1 cellular context compared by ENCODE assay signal in the genomic region with DNA sequence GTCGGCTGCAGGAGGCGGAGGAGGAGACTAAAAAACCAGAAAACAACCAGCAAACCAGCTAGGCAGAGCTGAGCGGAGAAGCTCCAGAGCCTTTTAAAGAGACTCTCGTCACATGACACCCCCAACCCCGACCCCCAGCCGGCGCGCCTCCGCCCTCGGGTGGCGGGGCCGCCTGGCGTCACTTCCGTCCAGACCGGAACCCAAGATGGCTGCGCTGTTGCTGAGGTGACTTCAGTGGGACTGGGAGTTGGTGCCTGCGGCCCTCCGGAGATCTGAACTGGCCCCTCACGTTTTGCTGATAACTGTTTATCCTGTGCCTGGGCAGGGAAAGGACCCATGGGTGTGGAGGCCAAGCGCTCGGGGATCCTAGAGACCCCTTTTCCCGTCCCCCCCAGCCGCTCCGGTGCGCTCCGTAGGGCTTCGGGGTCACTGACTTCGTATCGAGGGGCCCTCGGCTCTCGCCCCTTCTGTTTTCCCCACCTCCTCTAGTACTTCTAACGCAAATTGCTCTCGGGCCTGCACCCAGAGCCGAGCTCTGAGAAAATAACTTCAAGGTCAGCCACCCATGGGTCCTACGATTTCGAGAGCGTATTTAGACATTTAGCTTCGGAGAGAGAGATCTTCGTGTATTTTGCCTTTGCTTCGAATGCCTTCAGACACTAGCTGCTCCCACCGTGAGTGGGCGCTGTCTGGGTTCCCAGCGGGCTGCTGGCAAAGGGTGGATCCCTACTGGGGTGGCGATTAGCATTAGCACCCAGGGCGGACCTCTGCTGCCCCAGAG.
TF ChIP-seq lines count a peak whose summit lies in the region.

A gene with protein sequence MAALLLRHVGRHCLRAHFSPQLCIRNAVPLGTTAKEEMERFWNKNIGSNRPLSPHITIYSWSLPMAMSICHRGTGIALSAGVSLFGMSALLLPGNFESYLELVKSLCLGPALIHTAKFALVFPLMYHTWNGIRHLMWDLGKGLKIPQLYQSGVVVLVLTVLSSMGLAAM (plus strand): TSS at position 181 of the 781 bp plus-strand sequence. CDS start 25 bp downstream, at position 206.

TF ChIP-seq in K562, 482 proteins besides CTCF, POLR2A, EP300 and RAD21 (continued from another document and continues in another):
- TF ChIP-seq, protein P1, sequence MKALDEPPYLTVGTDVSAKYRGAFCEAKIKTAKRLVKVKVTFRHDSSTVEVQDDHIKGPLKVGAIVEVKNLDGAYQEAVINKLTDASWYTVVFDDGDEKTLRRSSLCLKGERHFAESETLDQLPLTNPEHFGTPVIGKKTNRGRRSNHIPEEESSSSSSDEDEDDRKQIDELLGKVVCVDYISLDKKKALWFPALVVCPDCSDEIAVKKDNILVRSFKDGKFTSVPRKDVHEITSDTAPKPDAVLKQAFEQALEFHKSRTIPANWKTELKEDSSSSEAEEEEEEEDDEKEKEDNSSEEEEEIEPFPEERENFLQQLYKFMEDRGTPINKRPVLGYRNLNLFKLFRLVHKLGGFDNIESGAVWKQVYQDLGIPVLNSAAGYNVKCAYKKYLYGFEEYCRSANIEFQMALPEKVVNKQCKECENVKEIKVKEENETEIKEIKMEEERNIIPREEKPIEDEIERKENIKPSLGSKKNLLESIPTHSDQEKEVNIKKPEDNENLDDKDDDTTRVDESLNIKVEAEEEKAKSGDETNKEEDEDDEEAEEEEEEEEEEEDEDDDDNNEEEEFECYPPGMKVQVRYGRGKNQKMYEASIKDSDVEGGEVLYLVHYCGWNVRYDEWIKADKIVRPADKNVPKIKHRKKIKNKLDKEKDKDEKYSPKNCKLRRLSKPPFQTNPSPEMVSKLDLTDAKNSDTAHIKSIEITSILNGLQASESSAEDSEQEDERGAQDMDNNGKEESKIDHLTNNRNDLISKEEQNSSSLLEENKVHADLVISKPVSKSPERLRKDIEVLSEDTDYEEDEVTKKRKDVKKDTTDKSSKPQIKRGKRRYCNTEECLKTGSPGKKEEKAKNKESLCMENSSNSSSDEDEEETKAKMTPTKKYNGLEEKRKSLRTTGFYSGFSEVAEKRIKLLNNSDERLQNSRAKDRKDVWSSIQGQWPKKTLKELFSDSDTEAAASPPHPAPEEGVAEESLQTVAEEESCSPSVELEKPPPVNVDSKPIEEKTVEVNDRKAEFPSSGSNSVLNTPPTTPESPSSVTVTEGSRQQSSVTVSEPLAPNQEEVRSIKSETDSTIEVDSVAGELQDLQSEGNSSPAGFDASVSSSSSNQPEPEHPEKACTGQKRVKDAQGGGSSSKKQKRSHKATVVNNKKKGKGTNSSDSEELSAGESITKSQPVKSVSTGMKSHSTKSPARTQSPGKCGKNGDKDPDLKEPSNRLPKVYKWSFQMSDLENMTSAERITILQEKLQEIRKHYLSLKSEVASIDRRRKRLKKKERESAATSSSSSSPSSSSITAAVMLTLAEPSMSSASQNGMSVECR (CRISPR knock-in tag; IDR thresholded peaks at IDR 0.05), result peak; percentile 88
- TF ChIP-seq, protein P2, sequence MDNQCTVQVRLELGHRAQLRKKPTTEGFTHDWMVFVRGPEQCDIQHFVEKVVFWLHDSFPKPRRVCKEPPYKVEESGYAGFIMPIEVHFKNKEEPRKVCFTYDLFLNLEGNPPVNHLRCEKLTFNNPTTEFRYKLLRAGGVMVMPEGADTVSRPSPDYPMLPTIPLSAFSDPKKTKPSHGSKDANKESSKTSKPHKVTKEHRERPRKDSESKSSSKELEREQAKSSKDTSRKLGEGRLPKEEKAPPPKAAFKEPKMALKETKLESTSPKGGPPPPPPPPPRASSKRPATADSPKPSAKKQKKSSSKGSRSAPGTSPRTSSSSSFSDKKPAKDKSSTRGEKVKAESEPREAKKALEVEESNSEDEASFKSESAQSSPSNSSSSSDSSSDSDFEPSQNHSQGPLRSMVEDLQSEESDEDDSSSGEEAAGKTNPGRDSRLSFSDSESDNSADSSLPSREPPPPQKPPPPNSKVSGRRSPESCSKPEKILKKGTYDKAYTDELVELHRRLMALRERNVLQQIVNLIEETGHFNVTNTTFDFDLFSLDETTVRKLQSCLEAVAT (IDR thresholded peaks at IDR 0.05), result 0 out of 4 replicates have a peak, but pooled peaks of 1 of the 2 experiments have one; percentile 41
- TF ChIP-seq ZFX (CRISPR knock-in tag; IDR thresholded peaks at IDR 0.05), result peak; percentile 97
- TF ChIP-seq TRIM28 (IDR thresholded peaks at IDR 0.05), result 0 out of 2 replicates have a peak, but pooled peaks have one; percentile 14
- peak; percentile 38; the same call in 1 of the 2 replicates for TF ChIP-seq CBFA2T2 (conservative IDR thresholded peaks at IDR 0.05)
- no peak for TF ChIP-seq ZNF347 (CRISPR knock-in tag; IDR thresholded peaks at IDR 0.05; ENCODE audit: low read depth)
- no peak for TF ChIP-seq MEF2A (IDR thresholded peaks at IDR 0.05; ENCODE audit: control insufficient read depth, low read depth, low read length)
- no peak for TF ChIP-seq ZNF695 (CRISPR knock-in tag; IDR thresholded peaks at IDR 0.05)
- TF ChIP-seq ZNF175 (CRISPR knock-in tag; IDR thresholded peaks at IDR 0.05; ENCODE audit: low read depth), result peak; percentile 59; the same call in 1 of the 2 replicates
- no peak for TF ChIP-seq XRCC4 (IDR thresholded peaks at IDR 0.05; ENCODE audit: extremely low read depth, insufficient read depth, insufficient read length)
- TF ChIP-seq ZNF12 (CRISPR knock-in tag; IDR thresholded peaks at IDR 0.05), result no peak
- TF ChIP-seq ZFPM2 (CRISPR knock-in tag; IDR thresholded peaks at IDR 0.05), result no peak
- TF ChIP-seq NR1H2 (CRISPR knock-in tag; IDR thresholded peaks at IDR 0.05), result no peak
- TF ChIP-seq JUN (IDR thresholded peaks at IDR 0.05; ENCODE audit: borderline replicate concordance, low read depth, low read length), result no peak
- TF ChIP-seq JUN (CRISPR knock-in tag; IDR thresholded peaks at IDR 0.05; ENCODE audit: borderline replicate concordance), result peak; percentile 56; the same call in 1 of the 2 replicates
- TF ChIP-seq RCOR1 (IDR thresholded peaks at IDR 0.05; ENCODE audit: borderline replicate concordance in 1 of 2, low read depth in 2 of 2, low read length in 2 of 2), result 0 out of 4 replicates have a peak, but pooled peaks of 1 of the 2 experiments have one; percentile 27
- peak; percentile 91 for TF ChIP-seq RAD51 (IDR thresholded peaks at IDR 0.05; ENCODE audit: borderline replicate concordance, low read depth)
- TF ChIP-seq, protein P3, sequence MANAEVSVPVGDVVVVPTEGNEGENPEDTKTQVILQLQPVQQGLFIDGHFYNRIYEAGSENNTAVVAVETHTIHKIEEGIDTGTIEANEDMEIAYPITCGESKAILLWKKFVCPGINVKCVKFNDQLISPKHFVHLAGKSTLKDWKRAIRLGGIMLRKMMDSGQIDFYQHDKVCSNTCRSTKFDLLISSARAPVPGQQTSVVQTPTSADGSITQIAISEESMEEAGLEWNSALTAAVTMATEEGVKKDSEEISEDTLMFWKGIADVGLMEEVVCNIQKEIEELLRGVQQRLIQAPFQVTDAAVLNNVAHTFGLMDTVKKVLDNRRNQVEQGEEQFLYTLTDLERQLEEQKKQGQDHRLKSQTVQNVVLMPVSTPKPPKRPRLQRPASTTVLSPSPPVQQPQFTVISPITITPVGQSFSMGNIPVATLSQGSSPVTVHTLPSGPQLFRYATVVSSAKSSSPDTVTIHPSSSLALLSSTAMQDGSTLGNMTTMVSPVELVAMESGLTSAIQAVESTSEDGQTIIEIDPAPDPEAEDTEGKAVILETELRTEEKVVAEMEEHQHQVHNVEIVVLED (CRISPR knock-in tag; IDR thresholded peaks at IDR 0.05), result no peak
- peak; percentile 35; the same call in 1 of the 2 replicates for TF ChIP-seq ARID1B (IDR thresholded peaks at IDR 0.05)
- TF ChIP-seq, protein P4, sequence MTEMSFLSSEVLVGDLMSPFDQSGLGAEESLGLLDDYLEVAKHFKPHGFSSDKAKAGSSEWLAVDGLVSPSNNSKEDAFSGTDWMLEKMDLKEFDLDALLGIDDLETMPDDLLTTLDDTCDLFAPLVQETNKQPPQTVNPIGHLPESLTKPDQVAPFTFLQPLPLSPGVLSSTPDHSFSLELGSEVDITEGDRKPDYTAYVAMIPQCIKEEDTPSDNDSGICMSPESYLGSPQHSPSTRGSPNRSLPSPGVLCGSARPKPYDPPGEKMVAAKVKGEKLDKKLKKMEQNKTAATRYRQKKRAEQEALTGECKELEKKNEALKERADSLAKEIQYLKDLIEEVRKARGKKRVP (CRISPR knock-in tag; IDR thresholded peaks at IDR 0.05), result no peak
- no peak for TF ChIP-seq ZNF77 (CRISPR knock-in tag; IDR thresholded peaks at IDR 0.05)
- no peak; the same call in 1 of the 2 replicates for TF ChIP-seq NCOR1 (IDR thresholded peaks at IDR 0.05)
- TF ChIP-seq, protein P5, sequence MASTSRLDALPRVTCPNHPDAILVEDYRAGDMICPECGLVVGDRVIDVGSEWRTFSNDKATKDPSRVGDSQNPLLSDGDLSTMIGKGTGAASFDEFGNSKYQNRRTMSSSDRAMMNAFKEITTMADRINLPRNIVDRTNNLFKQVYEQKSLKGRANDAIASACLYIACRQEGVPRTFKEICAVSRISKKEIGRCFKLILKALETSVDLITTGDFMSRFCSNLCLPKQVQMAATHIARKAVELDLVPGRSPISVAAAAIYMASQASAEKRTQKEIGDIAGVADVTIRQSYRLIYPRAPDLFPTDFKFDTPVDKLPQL (IDR thresholded peaks at IDR 0.05; ENCODE audit: extremely low read depth, insufficient read length), result peak; percentile 68
- TF ChIP-seq, protein P6, sequence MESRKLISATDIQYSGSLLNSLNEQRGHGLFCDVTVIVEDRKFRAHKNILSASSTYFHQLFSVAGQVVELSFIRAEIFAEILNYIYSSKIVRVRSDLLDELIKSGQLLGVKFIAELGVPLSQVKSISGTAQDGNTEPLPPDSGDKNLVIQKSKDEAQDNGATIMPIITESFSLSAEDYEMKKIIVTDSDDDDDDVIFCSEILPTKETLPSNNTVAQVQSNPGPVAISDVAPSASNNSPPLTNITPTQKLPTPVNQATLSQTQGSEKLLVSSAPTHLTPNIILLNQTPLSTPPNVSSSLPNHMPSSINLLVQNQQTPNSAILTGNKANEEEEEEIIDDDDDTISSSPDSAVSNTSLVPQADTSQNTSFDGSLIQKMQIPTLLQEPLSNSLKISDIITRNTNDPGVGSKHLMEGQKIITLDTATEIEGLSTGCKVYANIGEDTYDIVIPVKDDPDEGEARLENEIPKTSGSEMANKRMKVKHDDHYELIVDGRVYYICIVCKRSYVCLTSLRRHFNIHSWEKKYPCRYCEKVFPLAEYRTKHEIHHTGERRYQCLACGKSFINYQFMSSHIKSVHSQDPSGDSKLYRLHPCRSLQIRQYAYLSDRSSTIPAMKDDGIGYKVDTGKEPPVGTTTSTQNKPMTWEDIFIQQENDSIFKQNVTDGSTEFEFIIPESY (CRISPR knock-in tag; IDR thresholded peaks at IDR 0.05), result no peak
- no peak for TF ChIP-seq SP2 (IDR thresholded peaks at IDR 0.05; ENCODE audit: extremely low read depth, low read depth, low read length, poor library complexity, severe bottlenecking)
- TF ChIP-seq SNIP1 (IDR thresholded peaks at IDR 0.05; ENCODE audit: low read depth), result no peak
- TF ChIP-seq ZSCAN29 (IDR thresholded peaks at IDR 0.05), result peak; percentile 68; the same call in 1 of the 2 replicates
- TF ChIP-seq ZC3H4 (CRISPR knock-in tag; IDR thresholded peaks at IDR 0.05; ENCODE audit: borderline replicate concordance), result no peak
- TF ChIP-seq ZBTB17 (CRISPR knock-in tag; IDR thresholded peaks at IDR 0.05), result peak; percentile 77; the same call in 1 of the 2 replicates
- TF ChIP-seq, protein P7, sequence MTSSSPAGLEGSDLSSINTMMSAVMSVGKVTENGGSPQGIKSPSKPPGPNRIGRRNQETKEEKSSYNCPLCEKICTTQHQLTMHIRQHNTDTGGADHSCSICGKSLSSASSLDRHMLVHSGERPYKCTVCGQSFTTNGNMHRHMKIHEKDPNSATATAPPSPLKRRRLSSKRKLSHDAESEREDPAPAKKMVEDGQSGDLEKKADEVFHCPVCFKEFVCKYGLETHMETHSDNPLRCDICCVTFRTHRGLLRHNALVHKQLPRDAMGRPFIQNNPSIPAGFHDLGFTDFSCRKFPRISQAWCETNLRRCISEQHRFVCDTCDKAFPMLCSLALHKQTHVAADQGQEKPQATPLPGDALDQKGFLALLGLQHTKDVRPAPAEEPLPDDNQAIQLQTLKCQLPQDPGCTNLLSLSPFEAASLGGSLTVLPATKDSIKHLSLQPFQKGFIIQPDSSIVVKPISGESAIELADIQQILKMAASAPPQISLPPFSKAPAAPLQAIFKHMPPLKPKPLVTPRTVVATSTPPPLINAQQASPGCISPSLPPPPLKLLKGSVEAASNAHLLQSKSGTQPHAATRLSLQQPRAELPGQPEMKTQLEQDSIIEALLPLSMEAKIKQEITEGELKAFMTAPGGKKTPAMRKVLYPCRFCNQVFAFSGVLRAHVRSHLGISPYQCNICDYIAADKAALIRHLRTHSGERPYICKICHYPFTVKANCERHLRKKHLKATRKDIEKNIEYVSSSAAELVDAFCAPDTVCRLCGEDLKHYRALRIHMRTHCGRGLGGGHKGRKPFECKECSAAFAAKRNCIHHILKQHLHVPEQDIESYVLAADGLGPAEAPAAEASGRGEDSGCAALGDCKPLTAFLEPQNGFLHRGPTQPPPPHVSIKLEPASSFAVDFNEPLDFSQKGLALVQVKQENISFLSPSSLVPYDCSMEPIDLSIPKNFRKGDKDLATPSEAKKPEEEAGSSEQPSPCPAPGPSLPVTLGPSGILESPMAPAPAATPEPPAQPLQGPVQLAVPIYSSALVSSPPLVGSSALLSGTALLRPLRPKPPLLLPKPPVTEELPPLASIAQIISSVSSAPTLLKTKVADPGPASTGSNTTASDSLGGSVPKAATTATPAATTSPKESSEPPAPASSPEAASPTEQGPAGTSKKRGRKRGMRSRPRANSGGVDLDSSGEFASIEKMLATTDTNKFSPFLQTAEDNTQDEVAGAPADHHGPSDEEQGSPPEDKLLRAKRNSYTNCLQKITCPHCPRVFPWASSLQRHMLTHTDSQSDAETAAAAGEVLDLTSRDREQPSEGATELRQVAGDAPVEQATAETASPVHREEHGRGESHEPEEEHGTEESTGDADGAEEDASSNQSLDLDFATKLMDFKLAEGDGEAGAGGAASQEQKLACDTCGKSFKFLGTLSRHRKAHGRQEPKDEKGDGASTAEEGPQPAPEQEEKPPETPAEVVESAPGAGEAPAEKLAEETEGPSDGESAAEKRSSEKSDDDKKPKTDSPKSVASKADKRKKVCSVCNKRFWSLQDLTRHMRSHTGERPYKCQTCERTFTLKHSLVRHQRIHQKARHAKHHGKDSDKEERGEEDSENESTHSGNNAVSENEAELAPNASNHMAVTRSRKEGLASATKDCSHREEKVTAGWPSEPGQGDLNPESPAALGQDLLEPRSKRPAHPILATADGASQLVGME (CRISPR knock-in tag; IDR thresholded peaks at IDR 0.05), result peak; percentile 38; the same call in 1 of the 2 replicates
- TF ChIP-seq, protein P8, sequence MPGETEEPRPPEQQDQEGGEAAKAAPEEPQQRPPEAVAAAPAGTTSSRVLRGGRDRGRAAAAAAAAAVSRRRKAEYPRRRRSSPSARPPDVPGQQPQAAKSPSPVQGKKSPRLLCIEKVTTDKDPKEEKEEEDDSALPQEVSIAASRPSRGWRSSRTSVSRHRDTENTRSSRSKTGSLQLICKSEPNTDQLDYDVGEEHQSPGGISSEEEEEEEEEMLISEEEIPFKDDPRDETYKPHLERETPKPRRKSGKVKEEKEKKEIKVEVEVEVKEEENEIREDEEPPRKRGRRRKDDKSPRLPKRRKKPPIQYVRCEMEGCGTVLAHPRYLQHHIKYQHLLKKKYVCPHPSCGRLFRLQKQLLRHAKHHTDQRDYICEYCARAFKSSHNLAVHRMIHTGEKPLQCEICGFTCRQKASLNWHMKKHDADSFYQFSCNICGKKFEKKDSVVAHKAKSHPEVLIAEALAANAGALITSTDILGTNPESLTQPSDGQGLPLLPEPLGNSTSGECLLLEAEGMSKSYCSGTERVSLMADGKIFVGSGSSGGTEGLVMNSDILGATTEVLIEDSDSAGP (CRISPR knock-in tag; IDR thresholded peaks at IDR 0.05), result 0 out of 2 replicates have a peak, but pooled peaks have one; percentile 33
